ENCODE assay signal across 23 cellular contexts in the genomic region with DNA sequence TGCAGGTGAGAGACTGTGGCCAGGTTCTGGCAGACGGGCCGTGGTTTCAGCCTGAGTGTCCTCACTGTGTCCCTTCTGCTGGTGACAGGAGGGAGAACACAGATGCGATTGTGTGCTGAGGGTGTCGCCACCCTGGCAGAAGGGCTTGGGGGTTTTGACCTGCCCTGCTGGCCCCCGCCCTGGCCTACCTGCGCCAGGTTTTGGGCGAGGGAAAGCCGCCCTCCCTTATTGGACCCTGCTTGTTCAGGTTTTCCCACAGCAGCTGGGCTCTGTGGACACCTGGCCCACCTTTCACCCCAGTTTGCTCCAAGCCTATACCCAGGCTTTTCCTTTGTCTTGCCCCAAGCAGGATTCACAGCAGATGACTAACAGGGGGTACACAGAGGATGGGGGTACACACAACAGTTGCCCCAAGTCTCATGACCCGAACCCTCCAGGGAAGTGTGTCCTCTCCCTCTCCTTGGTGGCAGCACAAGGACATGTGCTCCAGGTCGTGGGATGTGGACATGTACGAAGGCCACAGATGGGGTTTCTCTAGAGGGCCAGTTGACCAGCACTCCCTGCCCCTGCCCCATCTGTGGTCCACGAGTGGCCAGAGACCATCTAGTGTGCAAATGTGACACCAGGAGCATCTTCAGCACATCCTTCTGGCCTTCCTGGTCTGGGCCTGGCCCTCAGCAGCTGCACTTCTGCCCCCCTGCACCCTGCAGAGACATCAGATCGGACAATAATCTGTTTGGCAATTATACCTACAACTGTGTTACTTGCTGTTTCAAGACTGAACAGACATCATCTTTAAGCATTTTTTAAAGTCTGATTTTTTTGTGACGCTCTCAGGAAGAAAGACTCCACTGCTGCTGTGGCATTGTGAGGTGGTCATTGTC.
A peak's percentile ranks its signal among the peaks of the same experiment; 100 is the strongest.
DNase-seq lines count a peak whose midpoint lies in the region; ATAC-seq and TF ChIP-seq lines count a peak whose summit lies in the region.
"Had no signal": no experiment of that assay in that cellular context is flagged by ENCODE, and none has a peak within 500 bp of the region (broad histone marks: within the 10 kb centered on the region; RNA-seq: fewer than 3 reads in every experiment).

No MANE protein-coding gene starts in this region.

- H3K27ac Mint-ChIP-seq in neural progenitor cell: peak overlapping the region; percentile 54
- H3K27ac Mint-ChIP-seq: activated naive CD8-positive, alpha-beta T cell treated with anti-CD3 and anti-CD28 coated beads, Interleukin-2, amount 10 ng/mL, durations not matched to agents 7 days and 5 days; CD4-positive, alpha-beta memory T cell; dendritic cell treated with granulocyte-macrophage colony-stimulating factor and Interleukin-4, amounts not matched to agents 40 ng/mL and 50 ng/mL, for 4 days had no signal

- no peaks in the 10 kb centered on the region for H3F3A ChIP-seq in PC-3 (ENCODE audit: low read length, unreplicated experiment)
- H3F3A ChIP-seq in neural progenitor cell (ENCODE audit: low read depth): no peaks in the 10 kb centered on the region

- BruUV-seq in PC-3 (replicated peaks; lab: Mats Ljungman, UMichigan): no TSS peak

- H3K4me3 Mint-ChIP-seq in neural progenitor cell: no peak overlapping the region
- H3K4me3 Mint-ChIP-seq: activated naive CD8-positive, alpha-beta T cell treated with anti-CD3 and anti-CD28 coated beads, Interleukin-2, amount 10 ng/mL, durations not matched to agents 7 days and 5 days; CD4-positive, alpha-beta memory T cell; dendritic cell treated with granulocyte-macrophage colony-stimulating factor and Interleukin-4, amounts not matched to agents 40 ng/mL and 50 ng/mL, for 4 days; IgD-negative memory B cell; neural crest cell; WTC11 had no signal

- H3K4me2 ChIP-seq in PC-3 (ENCODE audit: low read length): peak overlapping the region; percentile 73
- H3K4me2 ChIP-seq in neural progenitor cell: no peak overlapping the region

- no peaks in the 10 kb centered on the region for H3K36me3 ChIP-seq in PC-3 (ENCODE audit: low read depth, low read length)
- no peaks in the 10 kb centered on the region for H3K36me3 ChIP-seq in neural progenitor cell
- H3K36me3 ChIP-seq: gastrocnemius medialis, upper lobe of left lung had no signal

- peak overlapping the region; percentile 52 for H3K4me3 ChIP-seq in PC-3 (ENCODE audit: low read length)
- no peak overlapping the region for H3K4me3 ChIP-seq in neural progenitor cell
- H3K4me3 ChIP-seq: gastrocnemius medialis, upper lobe of left lung had no signal

- no peaks in the 10 kb centered on the region for H3K9me3 ChIP-seq in PC-3 (ENCODE audit: low read length)
- H3K9me3 ChIP-seq in neural progenitor cell (ENCODE audit: low read depth): no peaks in the 10 kb centered on the region
- H3K9me3 ChIP-seq: gastrocnemius medialis, upper lobe of left lung had no signal

- H3K9me3 Mint-ChIP-seq in neural progenitor cell: peaks cover 5% of the 10 kb centered on the region
- H3K9me3 Mint-ChIP-seq: activated naive CD8-positive, alpha-beta T cell treated with anti-CD3 and anti-CD28 coated beads, Interleukin-2, amount 10 ng/mL, durations not matched to agents 7 days and 5 days; dendritic cell treated with granulocyte-macrophage colony-stimulating factor and Interleukin-4, amounts not matched to agents 40 ng/mL and 50 ng/mL, for 4 days; neural crest cell had no signal

- H3K27me3 Mint-ChIP-seq in neural progenitor cell (ENCODE audit: insufficient read depth, low read depth): peaks cover 4% of the 10 kb centered on the region
- H3K27me3 Mint-ChIP-seq: dendritic cell treated with granulocyte-macrophage colony-stimulating factor and Interleukin-4, amounts not matched to agents 40 ng/mL and 50 ng/mL, for 4 days had no signal

- no peak for DNase-seq in PC-3
- DNase-seq in neural progenitor cell (ENCODE audit: low spot score): no peak
- no peak for DNase-seq in hypothalamus (lab: John Stamatoyannopoulos, UW)
- no peak for DNase-seq in GM13976 (ENCODE audit: low spot score)
- DNase-seq in stimulated activated CD4-positive, alpha-beta T cell treated with anti-CD3 and anti-CD28 coated beads, Interleukin-2, amount 100 ng/mL, for 48 hours: no peak
- DNase-seq in occipital lobe (lab: John Stamatoyannopoulos, UW): no peak
- DNase-seq: activated naive CD8-positive, alpha-beta T cell treated with anti-CD3 and anti-CD28 coated beads, Interleukin-2, amount 10 ng/mL, durations not matched to agents 7 days and 5 days; CD4-positive, alpha-beta memory T cell; DND-41; gastrocnemius medialis; left colon; NCI-H187 treated with DMSO at 0.1 percent for 48 hours; NCI-H446; stimulated activated CD4-positive, alpha-beta T cell treated with anti-CD3 and anti-CD28 coated beads, Interleukin-15, amount 100 ng/mL, for 24 hours; stimulated activated naive CD4-positive, alpha-beta T cell treated with Interleukin-2 at 50 U/mL for 16 hours had no signal

- CTCF ChIA-PET in PC-3 (lab: Charles Lee): no interaction called here

- ATAC-seq in GM18502 (IDR thresholded peaks at IDR 0.05; ENCODE audit: poor library complexity, unreplicated experiment) (peak; percentile 20), GM19395 (IDR thresholded peaks at IDR 0.05; ENCODE audit: unreplicated experiment) (peak; percentile 33), PC-3 (peak; percentile 55)
- ATAC-seq: gastrocnemius medialis, left colon had no signal

- H3K27me3 ChIP-seq in PC-3 (ENCODE audit: low read length) (no peaks in the 10 kb centered on the region), neural progenitor cell (peaks cover 7% of the 10 kb centered on the region)
- H3K27me3 ChIP-seq: upper lobe of left lung had no signal

- POLR2A ChIA-PET in PC-3 (lab: Charles Lee; ENCODE audit: unreplicated experiment): no interaction called here

- H3K79me2 ChIP-seq in PC-3 (ENCODE audit: low read length): no peaks in the 10 kb centered on the region
- H3K79me2 ChIP-seq in neural progenitor cell (ENCODE audit: low read depth): no peaks in the 10 kb centered on the region

- H3K4me1 Mint-ChIP-seq in neural progenitor cell: peaks cover 20% of the 10 kb centered on the region
- H3K4me1 Mint-ChIP-seq: activated naive CD8-positive, alpha-beta T cell treated with anti-CD3 and anti-CD28 coated beads, Interleukin-2, amount 10 ng/mL, durations not matched to agents 7 days and 5 days; CD4-positive, alpha-beta memory T cell; IgD-negative memory B cell had no signal

- H2AFZ ChIP-seq in PC-3 (ENCODE audit: low read length) (peak overlapping the region; percentile 16; the same call in 1 of the 2 replicates), neural progenitor cell (replicated peaks) (no peak overlapping the region)

- no peaks in the 10 kb centered on the region for H3K9me2 ChIP-seq in PC-3 (replicated peaks; ENCODE audit: low read length)

- no peak overlapping the region for H3K27ac ChIP-seq in PC-3 (ENCODE audit: low read length)
- no peak overlapping the region for H3K27ac ChIP-seq in neural progenitor cell
- H3K27ac ChIP-seq: gastrocnemius medialis, upper lobe of left lung had no signal

- H3K9ac ChIP-seq in PC-3 (ENCODE audit: low read length) (no peak overlapping the region), neural progenitor cell (no peak overlapping the region)

- no peaks in the 10 kb centered on the region for H3K36me3 Mint-ChIP-seq in neural progenitor cell
- H3K36me3 Mint-ChIP-seq: activated naive CD8-positive, alpha-beta T cell treated with anti-CD3 and anti-CD28 coated beads, Interleukin-2, amount 10 ng/mL, durations not matched to agents 7 days and 5 days; brain; CD4-positive, alpha-beta memory T cell; WTC11 had no signal

- H3K4me1 ChIP-seq in PC-3 (ENCODE audit: insufficient read depth, low read length) (peaks cover 14% of the 10 kb centered on the region), neural progenitor cell (no peaks in the 10 kb centered on the region)
- H3K4me1 ChIP-seq: gastrocnemius medialis, upper lobe of left lung had no signal

- H4K20me1 ChIP-seq in PC-3 (ENCODE audit: low read length): no peaks in the 10 kb centered on the region
- no peaks in the 10 kb centered on the region for H4K20me1 ChIP-seq in neural progenitor cell (ENCODE audit: low read depth)

- in situ Hi-C loops in GM13976 (cut with MboI; ENCODE audit: low sequenced_read_pairs, unreplicated experiment): no loop called here

- TF ChIP-seq CTCF in PC-3 (conservative IDR thresholded peaks at IDR 0.05; ENCODE audit: low read depth, low read length) (no peak), neural progenitor cell (IDR thresholded peaks at IDR 0.05) (no peak), GM13976 (IDR thresholded peaks at IDR 0.05; ENCODE audit: borderline replicate concordance, control extremely low read depth, extremely low read depth, insufficient read depth, missing control alignments) (no peak)

- intact Hi-C loops in PC-3 (cut with micrococcal nuclease): no loop called here
